ENCODE assay signal across 28 cellular contexts in the genomic region with DNA sequence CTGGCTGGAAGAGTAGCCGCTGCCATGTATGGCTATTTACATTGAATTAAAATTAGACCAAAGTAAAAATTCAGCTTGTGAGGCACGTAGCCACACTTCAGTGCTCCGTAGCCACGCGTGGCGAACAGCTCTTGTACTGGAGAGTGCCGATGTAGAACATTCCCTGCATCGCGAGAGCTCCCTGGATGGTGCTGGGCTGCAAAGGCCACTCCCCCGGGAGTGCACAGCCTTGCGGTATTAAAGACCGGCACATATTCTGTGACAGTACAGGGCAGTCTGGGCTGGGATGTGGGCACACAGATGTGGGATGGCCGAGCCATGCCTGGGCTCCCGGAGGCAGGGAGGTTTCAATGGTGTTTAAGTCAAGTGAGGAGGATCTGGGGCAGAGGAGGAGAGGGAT.
A peak's percentile ranks its signal among the peaks of the same experiment; 100 is the strongest.
DNase-seq lines count a peak whose midpoint lies in the region; ATAC-seq and TF ChIP-seq lines count a peak whose summit lies in the region.
"Had no signal": no experiment of that assay in that cellular context is flagged by ENCODE, and none has a peak within 500 bp of the region (broad histone marks: within the 10 kb centered on the region; RNA-seq: fewer than 3 reads in every experiment).

No MANE protein-coding gene starts in this region.

- TF ChIP-seq CTCF in HL-60 (IDR thresholded peaks at IDR 0.05; ENCODE audit: insufficient read depth, low read length) (no peak), chondrocyte (IDR thresholded peaks at IDR 0.05) (no peak), nephron (IDR thresholded peaks at IDR 0.05; ENCODE audit: unreplicated experiment in 3 of 3) (no peak), thyroid gland (IDR thresholded peaks at IDR 0.05) (no peak)

- ATAC-seq in GM21367 (IDR thresholded peaks at IDR 0.05; ENCODE audit: unreplicated experiment) = no peak
- ATAC-seq in HG02623 (IDR thresholded peaks at IDR 0.05; ENCODE audit: unreplicated experiment) = no peak
- ATAC-seq: activated CD4-positive, alpha-beta T cell treated with anti-CD3 and anti-CD28 coated beads for 36 hours; K562; naive thymus-derived CD8-positive, alpha-beta T cell; pancreas; right cardiac atrium; stimulated activated memory B cell treated with anti-CD40 and anti-IgM and Interleukin-4, amounts not matched to agents 10 μg/mL and 1 μg/mL and 100 μg/mL, for 72 hours had no signal

- H3K36me3 Mint-ChIP-seq in chondrocyte (ENCODE audit: low read depth) (no peaks in the 10 kb centered on the region), nephron (ENCODE audit: low read depth) (no peaks in the 10 kb centered on the region)
- H3K36me3 Mint-ChIP-seq: mesothelial cell of epicardium had no signal

- H3K4me3 Mint-ChIP-seq in chondrocyte (ENCODE audit: unreplicated experiment) (no peak overlapping the region), nephron (peak overlapping the region in 1 of 3 experiments; percentile 26)
- H3K4me3 Mint-ChIP-seq: activated CD4-positive, alpha-beta T cell treated with anti-CD3 and anti-CD28 coated beads for 36 hours; activated naive CD8-positive, alpha-beta T cell treated with anti-CD3 and anti-CD28 coated beads for 36 hours; CD4-positive, alpha-beta memory T cell; mesothelial cell of epicardium; stimulated activated memory B cell treated with anti-CD40 and anti-IgM and Interleukin-4, amounts not matched to agents 10 μg/mL and 1 μg/mL and 100 μg/mL, for 72 hours had no signal

- TF ChIP-seq POLR2A in thyroid gland (IDR thresholded peaks at IDR 0.05) = no peak

- no peaks in the 10 kb centered on the region for H3K9me3 Mint-ChIP-seq in chondrocyte (ENCODE audit: low read depth)
- H3K9me3 Mint-ChIP-seq in nephron = no peaks in the 10 kb centered on the region
- H3K9me3 Mint-ChIP-seq: activated naive CD8-positive, alpha-beta T cell treated with anti-CD3 and anti-CD28 coated beads for 36 hours; mesothelial cell of epicardium; naive thymus-derived CD8-positive, alpha-beta T cell; stimulated activated memory B cell treated with anti-CD40 and anti-IgM and Interleukin-4, amounts not matched to agents 10 μg/mL and 1 μg/mL and 100 μg/mL, for 72 hours had no signal

- H3K4me1 Mint-ChIP-seq in chondrocyte (ENCODE audit: low read depth) = peaks cover 45% of the 10 kb centered on the region
- H3K4me1 Mint-ChIP-seq in nephron = peaks cover 58% of the 10 kb centered on the region

- H3K27ac ChIP-seq in HL-60 (replicated peaks) (peak overlapping the region; percentile 56; the same call in 1 of the 2 replicates), thyroid gland (no peak overlapping the region)
- H3K27ac ChIP-seq: left ventricle myocardium inferior, pancreas, SJCRH30, uterus had no signal

- whole genome bisulfite sequencing in thyroid gland, 2 donors = 58 to 81% methylated on average over 7 to 14 of the region's 14 CpGs

- no peak overlapping the region for H3K4me3 ChIP-seq in HL-60 (replicated peaks; ENCODE audit: insufficient read depth, low read length)
- H3K4me3 ChIP-seq in thyroid gland (replicated peaks in 1 of 3) = no peak overlapping the region
- H3K4me3 ChIP-seq: HAP-1, K562, left ventricle myocardium inferior, pancreas, Peyer's patch, SJCRH30, uterus had no signal

- no peaks in the 10 kb centered on the region for H3K36me3 ChIP-seq in thyroid gland
- H3K36me3 ChIP-seq: HAP-1, left ventricle myocardium inferior, pancreas, Peyer's patch, SJCRH30, uterus had no signal

- peak overlapping the region; percentile 3 for H3K27ac Mint-ChIP-seq in chondrocyte (ENCODE audit: unreplicated experiment)
- H3K27ac Mint-ChIP-seq in nephron = peak overlapping the region; percentile 9 to 77 (median 60)
- H3K27ac Mint-ChIP-seq: activated CD4-positive, alpha-beta T cell treated with anti-CD3 and anti-CD28 coated beads for 36 hours; activated naive CD8-positive, alpha-beta T cell treated with anti-CD3 and anti-CD28 coated beads for 36 hours; mesothelial cell of epicardium; stimulated activated memory B cell treated with anti-CD40 and anti-IgM and Interleukin-4, amounts not matched to agents 10 μg/mL and 1 μg/mL and 100 μg/mL, for 72 hours had no signal

- no peaks in the 10 kb centered on the region for H3K27me3 Mint-ChIP-seq in chondrocyte (ENCODE audit: low read depth)
- no peaks in the 10 kb centered on the region for H3K27me3 Mint-ChIP-seq in nephron (ENCODE audit: low read depth)
- H3K27me3 Mint-ChIP-seq: activated CD4-positive, alpha-beta T cell treated with anti-CD3 and anti-CD28 coated beads for 36 hours; activated naive CD8-positive, alpha-beta T cell treated with anti-CD3 and anti-CD28 coated beads for 36 hours; CD4-positive, alpha-beta memory T cell; naive thymus-derived CD8-positive, alpha-beta T cell; stimulated activated memory B cell treated with anti-CD40 and anti-IgM and Interleukin-4, amounts not matched to agents 10 μg/mL and 1 μg/mL and 100 μg/mL, for 72 hours had no signal

- H3K27me3 ChIP-seq in HL-60 (ENCODE audit: insufficient read depth, poor library complexity, severe bottlenecking) (no peaks in the 10 kb centered on the region), thyroid gland (no peaks in the 10 kb centered on the region)
- H3K27me3 ChIP-seq: pancreas, Peyer's patch, SJCRH30, uterus had no signal

- intact Hi-C loops in thyroid gland (cut with DNase I) = no loop called here

- DNase-seq in HL-60 (ENCODE audit: low read depth in 1 of 2, low spot score in 1 of 2) (no peak), chondrocyte (ENCODE audit: low spot score) (peak; percentile 55), thyroid gland (peak; percentile 86 to 88), cerebellar cortex (ENCODE audit: low spot score) (no peak)
- DNase-seq: activated CD4-positive, alpha-beta T cell treated with anti-CD3 and anti-CD28 coated beads for 36 hours; activated effector memory CD4-positive, alpha-beta T cell treated with Interleukin-2 at 50 U/mL for 16 hours; activated naive CD8-positive, alpha-beta T cell treated with anti-CD3 and anti-CD28 coated beads for 36 hours; CD4-positive, alpha-beta memory T cell; central memory CD4-positive, alpha-beta T cell; left ventricle myocardium inferior; naive thymus-derived CD8-positive, alpha-beta T cell; NCI-H1105; NCI-H2029; NCI-H2227 treated with DMSO at 0.1 percent for 48 hours; NCI-H69; pancreas; Peyer's patch; right cardiac atrium; SJCRH30; stimulated activated CD4-positive, alpha-beta T cell treated with anti-CD3 and anti-CD28 coated beads, Interleukin-4, amount 100 ng/mL, for 24 hours; uterus had no signal

- H3K9me3 ChIP-seq in thyroid gland = no peaks in the 10 kb centered on the region
- H3K9me3 ChIP-seq: HAP-1, left ventricle myocardium inferior, pancreas, Peyer's patch, SJCRH30, uterus had no signal

- H3K4me1 ChIP-seq in thyroid gland = peaks cover 23 to 49% of the 10 kb centered on the region in 2 donors
- H3K4me1 ChIP-seq: HAP-1, SJCRH30, uterus had no signal

Comparison
In these comparisons a context has a peak if more than half of its experiments do, and no peak if none do; other contexts are left out.
1. DNase-seq: peak in chondrocyte (single experiment) and thyroid gland (2 of 2); none in HL-60 (0 of 2) and cerebellar cortex (single experiment).